17 cellular contexts compared by ENCODE assay signal in genomic region chr11:119643878-119644225, GRCh38.
DNase-seq lines count a peak whose midpoint lies in the region; ATAC-seq, FAIRE-seq and TF ChIP-seq lines count a peak whose summit lies in the region.
"Had no signal": no experiment of that assay in that cellular context is flagged by ENCODE, and none has a peak within 500 bp of the region (broad histone marks: within the 10 kb centered on the region; RNA-seq: fewer than 3 reads in every experiment).

No MANE protein-coding gene starts in this region.

- DNase-seq in SJCRH30, result no peak
- no peak for DNase-seq in H1 (ENCODE audit: low read depth in 1 of 2, low spot score in 2 of 2)
- DNase-seq in osteoblast (ENCODE audit: insufficient read length, low spot score, missing footprints), result peak; percentile 22
- no peak for DNase-seq in adrenal gland
- DNase-seq in globus pallidus (ENCODE audit: low spot score), result no peak
- DNase-seq: C1 segment of cervical spinal cord; Calu3; CD4-positive, alpha-beta memory T cell; COR-L47; DMS53; DMS79 treated with DMSO at 0.1 percent for 48 hours; GF-D8; GM23248; H9 had no signal

- 0 out of 2 replicates have a peak overlapping the region, but pooled peaks have one; percentile 27 for H2BK12ac ChIP-seq in H1 (ENCODE audit: low read depth, low read length)

- H2AFZ ChIP-seq in H1 (ENCODE audit: low read length), result no peak overlapping the region
- no peak overlapping the region for H2AFZ ChIP-seq in osteoblast (ENCODE audit: low read length)
- H2AFZ ChIP-seq: GM23248 had no signal

- H2BK5ac ChIP-seq in H1 (ENCODE audit: low read depth, low read length), result no peak overlapping the region

- no peaks in the 10 kb centered on the region for H3K9me3 ChIP-seq in SJCRH30 (replicated peaks)
- no peaks in the 10 kb centered on the region for H3K9me3 ChIP-seq in H1 (ENCODE audit: insufficient read depth in 2 of 2, low read depth in 1 of 2, low read length in 1 of 2)
- no peaks in the 10 kb centered on the region for H3K9me3 ChIP-seq in osteoblast (ENCODE audit: low read depth, low read length)
- no peaks in the 10 kb centered on the region for H3K9me3 ChIP-seq in adrenal gland (replicated peaks in 1 of 3)

- H3K4me2 ChIP-seq in H1 (ENCODE audit: insufficient read depth in 1 of 2, low read depth in 2 of 2, low read length in 2 of 2) (no peak overlapping the region), osteoblast (ENCODE audit: insufficient read depth, low read length) (no peak overlapping the region)

- TF ChIP-seq EP300 in H1 (IDR thresholded peaks at IDR 0.05; ENCODE audit: borderline replicate concordance in 1 of 2, low read depth in 2 of 2, low read length in 2 of 2), result no peak

- no peak for TF ChIP-seq RAD21 in H1 (IDR thresholded peaks at IDR 0.05 in 1 of 2, conservative IDR thresholded peaks at IDR 0.05 in 1 of 2; ENCODE audit: low read depth in 2 of 2, low read length in 2 of 2)

- H3K18ac ChIP-seq in H1 (ENCODE audit: extremely low read depth, low read length), result no peak overlapping the region

- H3K23ac ChIP-seq in H1 (ENCODE audit: insufficient read length), result no peak overlapping the region

- no peak overlapping the region for H3K14ac ChIP-seq in H1 (ENCODE audit: insufficient read length)

- peak overlapping the region; percentile 61; the same call in 1 of the 2 replicates for H2BK15ac ChIP-seq in H1 (ENCODE audit: low read length)

- no peaks in the 10 kb centered on the region for H3K27me3 ChIP-seq in SJCRH30
- no peaks in the 10 kb centered on the region; a peak in 1 of 7 replicates for H3K27me3 ChIP-seq in H1 (replicated peaks in 1 of 4; ENCODE audit: control insufficient read depth in 3 of 4, extremely low read depth in 1 of 4, insufficient read depth in 3 of 4, low read length in 3 of 4)
- H3K27me3 ChIP-seq in osteoblast (ENCODE audit: insufficient read depth, low read length), result peaks cover 8% of the 10 kb centered on the region
- no peaks in the 10 kb centered on the region for H3K27me3 ChIP-seq in adrenal gland

- intact Hi-C loops in adrenal gland (cut with DNase I), result no loop called here

- WGBS in H1 (ENCODE audit: extremely low coverage in 1 of 2, insufficient coverage in 1 of 2, insufficient read length in 1 of 2, insufficient replicate concordance in 2 of 2, low coverage in 1 of 2, low lambda C conversion rate in 2 of 2, missing lambda C conversion rate in 1 of 2), 2 experiments, result 93% methylated on average over 5 of the region's 5 CpGs; no CpG with 5 or more reads in 1 of the 2 experiments
- 91 to 100% (median 94%) methylated on average over 1 to 5 of the region's 5 CpGs for WGBS in adrenal gland, 4 donors

- ATAC-seq in GM21576 (IDR thresholded peaks at IDR 0.05; ENCODE audit: unreplicated experiment), result no peak
- ATAC-seq: HCT116 had no signal

- TF ChIP-seq CTCF in H1 (IDR thresholded peaks at IDR 0.05; ENCODE audit: control extremely low read depth in 1 of 3, insufficient read depth in 1 of 3, low read depth in 1 of 3, low read length in 3 of 3) (no peak), osteoblast (IDR thresholded peaks at IDR 0.05; ENCODE audit: extremely low read depth, low read depth, low read length) (no peak), adrenal gland (IDR thresholded peaks at IDR 0.05) (no peak)

- H3K9ac ChIP-seq in H1 (replicated peaks in 1 of 4; ENCODE audit: extremely low read depth in 1 of 4, low read depth in 3 of 4, low read length in 3 of 4), result no peak overlapping the region
- H3K9ac ChIP-seq: GM23248 had no signal

- peaks cover 3% of the 10 kb centered on the region; the same call in 1 of the 2 replicates for H3K23me2 ChIP-seq in H1 (ENCODE audit: low read depth, low read length)

- no peak overlapping the region for H3K4ac ChIP-seq in H1 (replicated peaks; ENCODE audit: insufficient read length, low read depth, low read length)

- CTCF ChIA-PET in H1 (lab: Charles Lee; ENCODE audit: partially characterized antibody), result interaction anchor here (0.6 to 19.1 kb wide), 20 partner anchors 9 to 529 kb away, joined by 3 to 245 read pairs (median 3); no protein-coding TSS in a partner anchor

- H3K79me2 ChIP-seq in H1 (ENCODE audit: control insufficient read depth in 1 of 2, insufficient read depth in 2 of 2, low read length in 2 of 2), result no peaks in the 10 kb centered on the region
- no peaks in the 10 kb centered on the region for H3K79me2 ChIP-seq in osteoblast (ENCODE audit: insufficient read depth, low read length)

- no peak overlapping the region for H4K8ac ChIP-seq in H1 (ENCODE audit: extremely low read depth, insufficient read depth, low read length)

- peaks cover 51% of the 10 kb centered on the region for H3K4me1 ChIP-seq in SJCRH30
- H3K4me1 ChIP-seq in H1 (replicated peaks in 1 of 4; ENCODE audit: control insufficient read depth in 3 of 4, insufficient read depth in 4 of 4, low read length in 3 of 4), result peaks cover 0 to 5% (median 0%) of the 10 kb centered on the region in 4 experiments; a peak in 3 of 7 replicates
- H3K4me1 ChIP-seq in osteoblast (ENCODE audit: insufficient read depth, low read length), result no peaks in the 10 kb centered on the region
- H3K4me1 ChIP-seq in adrenal gland (replicated peaks in 1 of 2), result no peaks in the 10 kb centered on the region

- H3K4me3 ChIP-seq in SJCRH30 (no peak overlapping the region), H1 (ENCODE audit: extremely low read depth in 1 of 4, insufficient read depth in 2 of 4, low read depth in 3 of 4, low read length in 4 of 4) (no peak overlapping the region), osteoblast (ENCODE audit: insufficient read depth, low read length) (no peak overlapping the region), adrenal gland (no peak overlapping the region)
- H3K4me3 ChIP-seq: GM23248 had no signal

- no peaks in the 10 kb centered on the region for H3K36me3 ChIP-seq in SJCRH30
- H3K36me3 ChIP-seq in H1 (ENCODE audit: control insufficient read depth in 2 of 4, insufficient read depth in 4 of 4, low read length in 3 of 4), result no peaks in the 10 kb centered on the region
- H3K36me3 ChIP-seq in osteoblast (ENCODE audit: insufficient read depth, low read length), result no peaks in the 10 kb centered on the region
- H3K36me3 ChIP-seq in adrenal gland (replicated peaks in 1 of 2), result no peaks in the 10 kb centered on the region

- no peak for TF ChIP-seq POLR2A in H1 (IDR thresholded peaks at IDR 0.05; ENCODE audit: control extremely low read depth in 1 of 2, low read depth in 2 of 2, low read length in 2 of 2)
- no peak for TF ChIP-seq POLR2A in adrenal gland (IDR thresholded peaks at IDR 0.05)

- H3K79me1 ChIP-seq in H1 (ENCODE audit: low read depth, low read length), result no peaks in the 10 kb centered on the region

- no peak overlapping the region for H3K56ac ChIP-seq in H1 (replicated peaks; ENCODE audit: insufficient read length, low read depth, low read length)

- no peak overlapping the region for H2BK120ac ChIP-seq in H1 (replicated peaks; ENCODE audit: low read depth, low read length)

- no peaks in the 10 kb centered on the region for H4K20me1 ChIP-seq in H1 (replicated peaks in 1 of 2; ENCODE audit: control insufficient read depth in 1 of 2, insufficient read depth in 2 of 2, low read length in 2 of 2)
- no peaks in the 10 kb centered on the region for H4K20me1 ChIP-seq in osteoblast (ENCODE audit: insufficient read depth, low read length)

- H4K91ac ChIP-seq in H1 (replicated peaks; ENCODE audit: insufficient read length, low read length), result no peak overlapping the region

- POLR2A ChIA-PET in H1 (lab: Charles Lee; ENCODE audit: partially characterized antibody), result interaction anchor here (0.6 kb wide), 1 partner anchor 17 kb away, joined by 4 read pairs; no protein-coding TSS in a partner anchor

- no peak for FAIRE-seq in H1 (lab: Jason Lieb, UNC)
- FAIRE-seq: GM12891 had no signal

- no peak overlapping the region for H2AK5ac ChIP-seq in H1 (ENCODE audit: low read depth, low read length)

- H2BK20ac ChIP-seq in H1 (ENCODE audit: low read length), result no peak overlapping the region

- H3K27ac ChIP-seq in SJCRH30 (peak overlapping the region; percentile 97), H1 (ENCODE audit: low read depth, low read length) (no peak overlapping the region), osteoblast (ENCODE audit: low read depth, low read length) (no peak overlapping the region), adrenal gland (no peak overlapping the region)
- H3K27ac ChIP-seq: GM23248 had no signal

- H4K5ac ChIP-seq in H1 (ENCODE audit: insufficient read length, low read depth, low read length), result no peak overlapping the region

TF ChIP-seq in H1, 55 proteins besides CTCF, POLR2A, EP300 and RAD21 (continues in another document):
- TF ChIP-seq TAF7 (optimal IDR thresholded peaks at IDR 0.05; ENCODE audit: borderline replicate concordance, low read depth, low read length), result no peak
- no peak for TF ChIP-seq CBX8 (IDR thresholded peaks at IDR 0.05; ENCODE audit: borderline replicate concordance, low read depth, low read length)
- no peak for TF ChIP-seq SUZ12 (IDR thresholded peaks at IDR 0.05; ENCODE audit: low read length)
- no peak for TF ChIP-seq ASH2L (IDR thresholded peaks at IDR 0.05; ENCODE audit: low read length)
- TF ChIP-seq POU5F1 (IDR thresholded peaks at IDR 0.05; ENCODE audit: low read depth, low read length), result no peak
- no peak for TF ChIP-seq SP1 (IDR thresholded peaks at IDR 0.05; ENCODE audit: low read depth, low read length)
- TF ChIP-seq JUN (IDR thresholded peaks at IDR 0.05; ENCODE audit: low read depth, low read length), result no peak
- TF ChIP-seq SAP30 (IDR thresholded peaks at IDR 0.05; ENCODE audit: insufficient read depth, insufficient replicate concordance, low read length), result no peak
- no peak for TF ChIP-seq JUND (IDR thresholded peaks at IDR 0.05; ENCODE audit: low read length)
- TF ChIP-seq GABPA (IDR thresholded peaks at IDR 0.05; ENCODE audit: borderline replicate concordance, insufficient read depth, low read length), result no peak
- no peak for TF ChIP-seq ATF2 (IDR thresholded peaks at IDR 0.05; ENCODE audit: low read length)
- no peak for TF ChIP-seq E2F6 (IDR thresholded peaks at IDR 0.05)
